In genomic region chr5:67208403-67208802, GRCh38 we compare ENCODE assay signal across 12 cellular contexts. TPM values are rescaled to one million over a fixed set of nuclear protein-coding genes. Genes with fewer than 3 reads are reported as not detected.
A peak's percentile ranks its signal among the peaks of the same experiment; 100 is the strongest.
DNase-seq lines count a peak whose midpoint lies in the region; ATAC-seq, FAIRE-seq and TF ChIP-seq lines count a peak whose summit lies in the region.
"Had no signal": no experiment of that assay in that cellular context is flagged by ENCODE, and none has a peak within 500 bp of the region (broad histone marks: within the 10 kb centered on the region; RNA-seq: fewer than 3 reads in every experiment).

No MANE protein-coding gene starts in this region.

- no peaks in the 10 kb centered on the region for H3K36me3 ChIP-seq in naive thymus-derived CD4-positive, alpha-beta T cell (ENCODE audit: control insufficient read depth in 2 of 3, insufficient read depth in 3 of 3, low read length in 3 of 3)
- H3K36me3 ChIP-seq: BLaER1, MG63 had no signal

- intact Hi-C loops in Calu3 (cut with micrococcal nuclease; ENCODE audit: unreplicated experiment) = loop anchor here (2.0 to 5.0 kb wide), 2 partner anchors 221 to 394 kb away; no protein-coding TSS in a partner anchor
- intact Hi-C loops in naive thymus-derived CD4-positive, alpha-beta T cell (cut with micrococcal nuclease) = loop anchor here (5.0 to 10.0 kb wide), 7 partner anchors 901 to 1886 kb away; partner anchors contain the start of genes NLN (in 1 of the 2), PIK3R1 (in 1 of the 2), SGTB (in 1 of the 2) and SHLD3 (in 1 of the 2)

- no peaks in the 10 kb centered on the region for H3K27me3 Mint-ChIP-seq in Calu3 (ENCODE audit: unreplicated experiment)
- H3K27me3 Mint-ChIP-seq in activated CD4-positive, alpha-beta memory T cell treated with anti-CD3 and anti-CD28 coated beads, Interleukin-2, amount 10 ng/mL, durations not matched to agents 7 days and 5 days = no peaks in the 10 kb centered on the region
- peaks cover 0 to 2% (median 0%) of the 10 kb centered on the region in 5 donors for H3K27me3 Mint-ChIP-seq in naive thymus-derived CD4-positive, alpha-beta T cell

- CTCF ChIA-PET in Calu3 (lab: Charles Lee) = interaction anchor here (0.6 to 2.5 kb wide), 7 partner anchors 40 to 51 kb away, joined by 3 to 22 read pairs (median 4); no protein-coding TSS in a partner anchor
- CTCF ChIA-PET in activated CD4-positive, alpha-beta memory T cell treated with anti-CD3 and anti-CD28 coated beads, Interleukin-2, amount 10 ng/mL, durations not matched to agents 7 days and 5 days (lab: Charles Lee) = interaction anchor here (0.7 to 16.6 kb wide), 15 partner anchors 9 to 1008 kb away, joined by 3 to 519 read pairs (median 4); partner anchors contain the start of gene PIK3R1
- CTCF ChIA-PET in naive thymus-derived CD4-positive, alpha-beta T cell (lab: Charles Lee) = interaction anchor here (0.6 to 16.2 kb wide), 7 partner anchors 14 to 1042 kb away, joined by 3 to 370 read pairs (median 5); no protein-coding TSS in a partner anchor

- peak overlapping the region; percentile 64 for H3K27ac ChIP-seq in naive thymus-derived CD4-positive, alpha-beta T cell (ENCODE audit: low read depth, low read length)
- H3K27ac ChIP-seq: BLaER1 had no signal

- no peak for TF ChIP-seq POLR2A in H54 (IDR thresholded peaks at IDR 0.05; ENCODE audit: low read depth, low read length)

- BruUV-seq in Calu3 (replicated peaks; lab: Mats Ljungman, UMichigan) = no TSS peak

- POLR2A ChIA-PET in activated CD4-positive, alpha-beta memory T cell treated with anti-CD3 and anti-CD28 coated beads, Interleukin-2, amount 10 ng/mL, durations not matched to agents 7 days and 5 days (lab: Charles Lee) = interaction anchor here (0.8 to 11.1 kb wide), 7 partner anchors 10 to 395 kb away, joined by 3 to 863 read pairs (median 34); no protein-coding TSS in a partner anchor
- POLR2A ChIA-PET in naive thymus-derived CD4-positive, alpha-beta T cell (lab: Charles Lee) = interaction anchor here (0.7 to 13.7 kb wide), 3 partner anchors 27 to 45 kb away, joined by 3 to 348 read pairs (median 4); no protein-coding TSS in a partner anchor

- H3K9me3 Mint-ChIP-seq in Calu3 (ENCODE audit: low read depth, unreplicated experiment) = peaks cover 2% of the 10 kb centered on the region
- no peaks in the 10 kb centered on the region for H3K9me3 Mint-ChIP-seq in activated CD4-positive, alpha-beta memory T cell treated with anti-CD3 and anti-CD28 coated beads, Interleukin-2, amount 10 ng/mL, durations not matched to agents 7 days and 5 days
- H3K9me3 Mint-ChIP-seq in naive thymus-derived CD4-positive, alpha-beta T cell = peaks cover 0 to 2% (median 0%) of the 10 kb centered on the region in 11 donors
- H3K9me3 Mint-ChIP-seq: nephron had no signal

- peaks cover 55 to 62% of the 10 kb centered on the region in 2 donors for H3K4me1 ChIP-seq in naive thymus-derived CD4-positive, alpha-beta T cell (ENCODE audit: control insufficient read depth in 2 of 2, insufficient read depth in 2 of 2, low read length in 2 of 2)

- no peaks in the 10 kb centered on the region for H3K9me3 ChIP-seq in naive thymus-derived CD4-positive, alpha-beta T cell (ENCODE audit: control insufficient read depth in 2 of 3, low read length in 3 of 3)
- H3K9me3 ChIP-seq: BLaER1, MG63 had no signal

- H3K4me3 ChIP-seq in naive thymus-derived CD4-positive, alpha-beta T cell (ENCODE audit: low read length) = no peak overlapping the region
- H3K4me3 ChIP-seq: BLaER1, MG63 had no signal

- no peaks in the 10 kb centered on the region for H3K36me3 Mint-ChIP-seq in Calu3 (ENCODE audit: insufficient read depth, unreplicated experiment)
- H3K36me3 Mint-ChIP-seq in activated CD4-positive, alpha-beta memory T cell treated with anti-CD3 and anti-CD28 coated beads, Interleukin-2, amount 10 ng/mL, durations not matched to agents 7 days and 5 days (ENCODE audit: low read depth) = peaks cover 19% of the 10 kb centered on the region
- peaks cover 0 to 23% (median 0%) of the 10 kb centered on the region in 5 donors for H3K36me3 Mint-ChIP-seq in naive thymus-derived CD4-positive, alpha-beta T cell

- no peak for FAIRE-seq in H54 (lab: Jason Lieb, UNC)

- TF ChIP-seq CTCF in Calu3 (IDR thresholded peaks at IDR 0.05; ENCODE audit: unreplicated experiment) = no peak

- no peak overlapping the region for H3K4me3 Mint-ChIP-seq in Calu3 (ENCODE audit: low read depth, unreplicated experiment)
- no peak overlapping the region for H3K4me3 Mint-ChIP-seq in activated CD4-positive, alpha-beta memory T cell treated with anti-CD3 and anti-CD28 coated beads, Interleukin-2, amount 10 ng/mL, durations not matched to agents 7 days and 5 days
- H3K4me3 Mint-ChIP-seq in naive thymus-derived CD4-positive, alpha-beta T cell = peak overlapping the region in 5 of 10 donors; percentile 33 to 85 (median 53)
- H3K4me3 Mint-ChIP-seq: nephron had no signal

- peak overlapping the region; percentile 80 for H3K27ac Mint-ChIP-seq in Calu3 (ENCODE audit: unreplicated experiment)
- H3K27ac Mint-ChIP-seq in activated CD4-positive, alpha-beta memory T cell treated with anti-CD3 and anti-CD28 coated beads, Interleukin-2, amount 10 ng/mL, durations not matched to agents 7 days and 5 days = peak overlapping the region; percentile 90
- H3K27ac Mint-ChIP-seq in naive thymus-derived CD4-positive, alpha-beta T cell = peak overlapping the region; percentile 80 to 98 (median 94)

- no peak for ATAC-seq in naive thymus-derived CD4-positive, alpha-beta T cell

- peaks cover 67% of the 10 kb centered on the region for H3K4me1 Mint-ChIP-seq in Calu3 (ENCODE audit: low read depth, unreplicated experiment)
- peaks cover 72% of the 10 kb centered on the region for H3K4me1 Mint-ChIP-seq in activated CD4-positive, alpha-beta memory T cell treated with anti-CD3 and anti-CD28 coated beads, Interleukin-2, amount 10 ng/mL, durations not matched to agents 7 days and 5 days
- H3K4me1 Mint-ChIP-seq in naive thymus-derived CD4-positive, alpha-beta T cell = peaks cover 40 to 71% (median 69%) of the 10 kb centered on the region in 7 donors

- DNase-seq in CD1c-positive myeloid dendritic cell (ENCODE audit: extremely low spot score) = peak; percentile 1
- no peak for DNase-seq in Calu3
- DNase-seq in activated CD4-positive, alpha-beta memory T cell treated with anti-CD3 and anti-CD28 coated beads, Interleukin-2, amount 10 ng/mL, durations not matched to agents 7 days and 5 days = no peak
- DNase-seq in naive thymus-derived CD4-positive, alpha-beta T cell = no peak
- no peak for DNase-seq in H54 (ENCODE audit: insufficient read length, low spot score)
- no peak for DNase-seq in glomerular visceral epithelial cell (ENCODE audit: extremely low spot score)
- DNase-seq in SHP77 treated with DMSO at 0.1 percent for 48 hours (lab: John Stamatoyannopoulos, UW) = no peak
- DNase-seq: left ventricle myocardium superior had no signal

- no peaks in the 10 kb centered on the region for H3K27me3 ChIP-seq in naive thymus-derived CD4-positive, alpha-beta T cell (ENCODE audit: control insufficient read depth in 2 of 2, insufficient read depth in 2 of 2, low read length in 2 of 2)
- H3K27me3 ChIP-seq: BLaER1, MG63 had no signal

RNA-seq across cellular contexts. Expression of gene CD180, which starts 11.8 kb away (rescaled TPM):
- total RNA-seq in Calu3 (2022) = not detected in 2 replicates
- under 1 TPM; 0.75 to 0.88 TPM for total RNA-seq in activated CD4-positive, alpha-beta memory T cell treated with anti-CD3 and anti-CD28 coated beads, Interleukin-2, amount 10 ng/mL, durations not matched to agents 7 days and 5 days
- total RNA-seq in naive thymus-derived CD4-positive, alpha-beta T cell = 1 to 10 TPM in 3 of 5 experiments, under 1 TPM in 2; 0.37 to 6.4 (median 1.7) TPM
- polyA plus RNA-seq in naive thymus-derived CD4-positive, alpha-beta T cell = under 1 TPM; 0.20 to 0.22 TPM
- total RNA-seq: renal cortical epithelial cell had no signal
